Comparison of ENCODE assay signal across 1 cellular context in the genomic region with DNA sequence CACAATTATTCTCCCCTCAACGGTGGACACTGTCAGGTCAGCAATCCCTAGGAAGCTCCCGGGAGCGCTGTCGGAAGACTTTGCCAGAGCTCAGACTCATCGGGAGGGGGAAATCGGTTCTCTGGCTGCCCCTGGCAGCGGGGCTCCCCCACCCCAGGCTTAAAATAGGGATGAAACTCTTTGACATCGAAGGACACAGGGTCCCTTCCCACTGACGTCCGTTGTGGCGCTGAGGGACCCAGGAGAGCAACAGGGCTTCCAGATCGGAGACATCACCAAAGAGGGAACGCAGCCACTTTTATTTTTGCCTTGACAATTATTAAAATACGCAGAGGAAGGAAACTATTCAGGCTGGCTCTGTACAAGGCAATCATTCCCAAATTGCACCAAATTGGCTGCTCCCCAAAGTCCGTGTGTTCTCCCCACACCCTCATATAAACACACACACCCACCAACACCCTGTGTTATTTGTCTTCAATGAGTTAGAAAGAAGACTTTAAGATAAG.
TF ChIP-seq lines count a peak whose summit lies in the region.

No MANE protein-coding gene starts in this region.

TF ChIP-seq in HCT116, 20 proteins besides CTCF, POLR2A, EP300 and RAD21 (continued from another document):
- no peak for TF ChIP-seq REST (IDR thresholded peaks at IDR 0.05; ENCODE audit: low read depth)
- TF ChIP-seq SP1 (IDR thresholded peaks at IDR 0.05; ENCODE audit: low read depth), result no peak
- TF ChIP-seq SIN3A (IDR thresholded peaks at IDR 0.05; ENCODE audit: low read depth), result no peak
- no peak for TF ChIP-seq EZH2 (IDR thresholded peaks at IDR 0.05)
